Comparison of ENCODE assay signal across 27 cellular contexts in the genomic region with DNA sequence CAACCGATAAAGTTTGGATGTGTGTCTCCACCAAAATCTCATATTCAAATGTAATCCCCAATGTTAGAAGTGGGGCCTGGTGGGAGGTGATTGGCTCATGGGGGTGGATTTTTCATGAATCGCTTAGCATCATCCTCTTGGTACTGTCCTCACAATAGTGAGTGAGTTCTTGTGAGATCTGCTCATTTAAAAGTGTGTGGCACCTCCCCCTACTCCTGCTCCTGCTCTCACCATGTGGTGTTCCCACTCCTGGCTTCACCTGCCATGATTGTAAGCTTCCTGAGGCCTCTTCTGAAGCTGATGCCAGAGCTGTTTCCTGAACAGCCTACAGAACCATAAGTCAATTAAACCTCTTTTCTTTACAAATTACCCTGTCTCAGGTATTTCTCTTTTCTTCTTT.
"Had no signal": no experiment of that assay in that cellular context is flagged by ENCODE, and none has a peak within 500 bp of the region (broad histone marks: within the 10 kb centered on the region; RNA-seq: fewer than 3 reads in every experiment).

No MANE protein-coding gene starts in this region.

- H3K9me3 ChIP-seq: MG63, SJSA1 had no signal

- H3K4me1 ChIP-seq: breast epithelium had no signal

- H3K27ac ChIP-seq: breast epithelium, SJSA1 had no signal

- DNase-seq: activated B cell treated with CpG ODN at 0.5 μM for 24 hours; activated CD4-positive, alpha-beta T cell treated with anti-CD3 and anti-CD28 coated beads for 36 hours; activated CD8-positive, alpha-beta memory T cell treated with anti-CD3 and anti-CD28 coated beads, Interleukin-2, amount 50 U/mL, for 48 hours; activated CD8-positive, alpha-beta T cell treated with anti-CD3 and anti-CD28 coated beads, Interleukin-2, amount 10 ng/mL, durations not matched to agents 7 days and 5 days; activated effector memory CD4-positive, alpha-beta T cell treated with Interleukin-2 at 50 U/mL for 16 hours; activated naive CD4-positive, alpha-beta T cell; activated T-cell treated with anti-CD3 and anti-CD28 coated beads, Interleukin-2, amount 50 U/mL, for 1 hour; aorta; MG63; MV-4-11; NCI-H1092 treated with DMSO at 0.1 percent for 48 hours; NCI-H1436; NCI-H1694 treated with DMSO at 0.1 percent for 48 hours; NCI-H2029 treated with DMSO at 0.1 percent for 48 hours; NCI-H345; NCI-H510A; NCI-H526 treated with DMSO at 0.1 percent for 48 hours; NCI-H82; RPMI8226 had no signal

- H3K27me3 Mint-ChIP-seq: activated B cell treated with CpG ODN at 0.5 μM for 24 hours; activated CD4-positive, alpha-beta T cell treated with anti-CD3 and anti-CD28 coated beads for 36 hours; activated naive CD4-positive, alpha-beta T cell treated with anti-CD3 and anti-CD28 coated beads, Interleukin-2, amount 50 U/mL, for 24 hours had no signal

- H3K27me3 ChIP-seq: breast epithelium, MG63, SJSA1 had no signal

- H3K36me3 ChIP-seq: breast epithelium, MG63, SJSA1 had no signal

- H3K27ac Mint-ChIP-seq: activated B cell treated with CpG ODN at 0.5 μM for 24 hours; activated CD4-positive, alpha-beta T cell treated with anti-CD3 and anti-CD28 coated beads for 36 hours; activated CD8-positive, alpha-beta T cell treated with anti-CD3 and anti-CD28 coated beads, Interleukin-2, amount 10 ng/mL, durations not matched to agents 7 days and 5 days; activated naive CD4-positive, alpha-beta T cell treated with anti-CD3 and anti-CD28 coated beads, Interleukin-2, amount 50 U/mL, for 24 hours; activated T-helper 1 cell treated with anti-CD3 and anti-CD28 coated beads, Interleukin-12 subunit alpha, Interleukin-12 subunit beta, Interleukin-2, Interleukin-4 antibody, amounts not matched to agents 30 ng/mL and 10 ng/mL and 1 ng/mL, durations not matched to agents 14 hours and 24 hours and 36 hours; T-helper 1 cell treated with Interleukin-12 subunit alpha and Interleukin-12 subunit beta and Interleukin-4 antibody, amounts not matched to agents 30 μg/mL and 1 μg/mL, for 36 hours had no signal

- ATAC-seq: activated CD4-positive, alpha-beta T cell treated with anti-CD3 and anti-CD28 coated beads for 36 hours; activated CD8-positive, alpha-beta T cell treated with anti-CD3 and anti-CD28 coated beads, Interleukin-2, amount 10 ng/mL, durations not matched to agents 7 days and 5 days; Panc1; Right ventricle myocardium inferior; SK-N-SH treated with all-trans-retinoic acid at 6 μM for 48 hours had no signal

- H3K4me3 ChIP-seq: breast epithelium, MG63, SJSA1 had no signal

- H3K4me3 Mint-ChIP-seq: activated B cell treated with CpG ODN at 0.5 μM for 24 hours; activated CD4-positive, alpha-beta T cell treated with anti-CD3 and anti-CD28 coated beads for 36 hours; activated CD8-positive, alpha-beta T cell treated with anti-CD3 and anti-CD28 coated beads, Interleukin-2, amount 10 ng/mL, durations not matched to agents 7 days and 5 days; activated naive CD4-positive, alpha-beta T cell treated with anti-CD3 and anti-CD28 coated beads, Interleukin-2, amount 50 U/mL, for 24 hours; activated T-helper 1 cell treated with anti-CD3 and anti-CD28 coated beads, Interleukin-12 subunit alpha, Interleukin-12 subunit beta, Interleukin-2, Interleukin-4 antibody, amounts not matched to agents 30 ng/mL and 10 ng/mL and 1 ng/mL, durations not matched to agents 14 hours and 24 hours and 36 hours; T-helper 1 cell treated with Interleukin-12 subunit alpha and Interleukin-12 subunit beta and Interleukin-4 antibody, amounts not matched to agents 30 μg/mL and 1 μg/mL, for 36 hours had no signal
